In genomic region chr2:87331940-87332588, GRCh38 we compare ENCODE assay signal across 7 cellular contexts.
A peak's percentile ranks its signal among the peaks of the same experiment; 100 is the strongest.
DNase-seq lines count a peak whose midpoint lies in the region; ATAC-seq, FAIRE-seq and TF ChIP-seq lines count a peak whose summit lies in the region.
"Not testable (repeated sequence)": the region's sequence is repeated elsewhere in the genome, so short reads cannot be mapped to it uniquely, and the experiment has no call there.

No MANE protein-coding gene starts in this region.

- not testable (repeated sequence) for H3K4me3 ChIP-seq in A549; OCI-LY3 (ENCODE audit: low read length); choroid plexus epithelial cell (ENCODE audit: low read depth, low read length); fibroblast of mammary gland (ENCODE audit: control insufficient read depth, low read depth, low read length); left lung

- not testable (repeated sequence) for H3K4me1 ChIP-seq in A549, left lung
- peaks cover 77% of the 10 kb centered on the region for H3K4me1 ChIP-seq in OCI-LY3 (ENCODE audit: low read length)

- TF ChIP-seq RAD21 in A549 (conservative IDR thresholded peaks at IDR 0.05 in 1 of 2, IDR thresholded peaks at IDR 0.05 in 1 of 2) = not testable (repeated sequence)

- CTCF ChIA-PET in A549 (lab: Yijun Ruan, JAX) = not testable (repeated sequence)

- H2AFZ ChIP-seq in OCI-LY3 (ENCODE audit: low read depth, low read length) = not testable (repeated sequence)

- H3K36me3 ChIP-seq in OCI-LY3 (replicated peaks; ENCODE audit: low read depth, low read length); left lung: not testable (repeated sequence)

- H3K4me2 ChIP-seq in A549 = not testable (repeated sequence)
- H3K4me2 ChIP-seq in OCI-LY3 (ENCODE audit: low read length) = peak overlapping the region; percentile 36; the same call in 1 of the 2 replicates

- ATAC-seq in A549 (peak; percentile 24 to 54; a peak in 1 of 6 replicates), left lung (peak; percentile 65), sciatic nerve (peak; percentile 58)

- not testable (repeated sequence) for H3K27me3 ChIP-seq in OCI-LY3 (ENCODE audit: low read depth, low read length); left lung

- intact Hi-C loops in left lung (cut with DNase I); sciatic nerve (cut with DNase I): not testable (repeated sequence)

- H3K9ac ChIP-seq in OCI-LY3 (ENCODE audit: low read length) = peak overlapping the region; percentile 56; the same call in 1 of the 2 replicates

- not testable (repeated sequence) for H3K27ac ChIP-seq in A549, left lung
- peak overlapping the region; percentile 83 for H3K27ac ChIP-seq in OCI-LY3 (ENCODE audit: low read length)

- not testable (repeated sequence) for DNase-seq in A549 (ENCODE audit: low read depth in 1 of 2, low spot score in 1 of 2); left lung; sciatic nerve (ENCODE audit: low spot score)
- peak; percentile 16 for DNase-seq in ELR (ENCODE audit: low read depth)
- peak; percentile 6 for DNase-seq in choroid plexus epithelial cell (ENCODE audit: low read depth)
- peak; percentile 3 for DNase-seq in fibroblast of mammary gland (ENCODE audit: low read depth)

- not testable (repeated sequence) for H3K9me3 ChIP-seq in A549; OCI-LY3 (ENCODE audit: insufficient read depth, low read length); left lung

- H4K20me1 ChIP-seq in OCI-LY3 (ENCODE audit: insufficient read depth, low read length) = not testable (repeated sequence)

- not testable (repeated sequence) for TF ChIP-seq POLR2A in A549 (IDR thresholded peaks at IDR 0.05; ENCODE audit: low read length)

- not testable (repeated sequence) for TF ChIP-seq EP300 in A549 (IDR thresholded peaks at IDR 0.05)

- WGBS in A549 (ENCODE audit: missing lambda C conversion rate) = 92% methylated on average over 3 of the region's 6 CpGs

- not testable (repeated sequence) for FAIRE-seq in A549 (lab: Jason Lieb, UNC)

- POLR2A ChIA-PET in A549 (lab: Yijun Ruan, JAX) = not testable (repeated sequence)

- TF ChIP-seq CTCF in A549 (IDR thresholded peaks at IDR 0.05); OCI-LY3 (IDR thresholded peaks at IDR 0.05; ENCODE audit: low read depth, low read length); choroid plexus epithelial cell (conservative IDR thresholded peaks at IDR 0.05; ENCODE audit: low read depth, low read length); fibroblast of mammary gland (conservative IDR thresholded peaks at IDR 0.05; ENCODE audit: control insufficient read depth, insufficient read depth, low read depth, low read length); left lung (IDR thresholded peaks at IDR 0.05): not testable (repeated sequence)

- H3K79me2 ChIP-seq in OCI-LY3 (ENCODE audit: low read length) = not testable (repeated sequence)
